Comparison of ENCODE assay signal across 15 cellular contexts in the genomic region with DNA sequence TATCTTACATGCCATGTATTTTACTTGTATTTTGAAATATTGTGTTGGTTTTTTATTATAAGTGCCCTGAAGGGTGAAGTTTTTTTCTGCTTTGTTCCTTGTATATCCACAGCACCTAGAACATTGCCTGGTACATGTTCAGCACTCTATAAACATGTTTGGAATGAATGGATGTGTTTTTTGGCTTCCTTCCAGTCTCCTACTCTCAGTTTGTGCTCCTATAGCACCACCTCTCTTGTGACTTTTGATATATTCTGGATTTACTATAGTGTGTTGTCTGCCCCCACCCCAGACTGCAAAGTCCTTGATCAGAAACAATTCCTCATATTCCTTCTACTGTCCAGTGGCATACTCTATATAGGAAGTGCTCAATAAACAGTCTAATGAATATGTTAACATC.
A peak's percentile ranks its signal among the peaks of the same experiment; 100 is the strongest.
DNase-seq lines count a peak whose midpoint lies in the region; TF ChIP-seq lines count a peak whose summit lies in the region.
"Had no signal": no experiment of that assay in that cellular context is flagged by ENCODE, and none has a peak within 500 bp of the region (broad histone marks: within the 10 kb centered on the region; RNA-seq: fewer than 3 reads in every experiment).

No MANE protein-coding gene starts in this region.

- no peaks in the 10 kb centered on the region for H3K9me3 ChIP-seq in breast epithelium

- TF ChIP-seq CTCF in MCF 10A (IDR thresholded peaks at IDR 0.05; ENCODE audit: unreplicated experiment) (no peak), breast epithelium (IDR thresholded peaks at IDR 0.05) (no peak), VCaP (conservative IDR thresholded peaks at IDR 0.05) (peak; percentile 32; the same call in 1 of the 2 replicates)

- H3K27ac ChIP-seq in breast epithelium (no peak overlapping the region), VCaP (no peak overlapping the region)
- H3K27ac ChIP-seq: dorsolateral prefrontal cortex had no signal

- no peak overlapping the region for H3K27ac Mint-ChIP-seq in MCF 10A (ENCODE audit: low read depth, unreplicated experiment)
- H3K27ac Mint-ChIP-seq: activated T-cell treated with anti-CD3 and anti-CD28 coated beads, Interleukin-2, amount 50 U/mL, for 72 hours had no signal

- CTCF ChIA-PET in MCF 10A (lab: Yijun Ruan, JAX) = no interaction called here

- intact Hi-C loops in MCF 10A (cut with micrococcal nuclease) = loop anchor here (1.0 to 5.0 kb wide), 2 partner anchors 287 to 344 kb away; no protein-coding TSS in a partner anchor
- intact Hi-C loops in breast epithelium (cut with DNase I; ENCODE audit: low total_unique reads) = no loop called here

- no peaks in the 10 kb centered on the region for H3K36me3 Mint-ChIP-seq in MCF 10A (ENCODE audit: insufficient read depth, unreplicated experiment)

- no peak overlapping the region for H3K4me3 ChIP-seq in breast epithelium
- H3K4me3 ChIP-seq: dorsolateral prefrontal cortex had no signal

- H3K27me3 ChIP-seq in breast epithelium = no peaks in the 10 kb centered on the region
- H3K27me3 ChIP-seq: dorsolateral prefrontal cortex had no signal

- H3K36me3 ChIP-seq in breast epithelium = no peaks in the 10 kb centered on the region

- peaks cover 8% of the 10 kb centered on the region for H3K4me1 Mint-ChIP-seq in MCF 10A (ENCODE audit: insufficient read depth, unreplicated experiment)

- POLR2A ChIA-PET in MCF 10A (lab: Yijun Ruan, JAX) = no interaction called here

- no peak overlapping the region for H3K4me3 Mint-ChIP-seq in MCF 10A (ENCODE audit: unreplicated experiment)
- H3K4me3 Mint-ChIP-seq: activated T-cell treated with anti-CD3 and anti-CD28 coated beads, Interleukin-2, amount 50 U/mL, for 72 hours had no signal

- no peaks in the 10 kb centered on the region for H3K9me3 Mint-ChIP-seq in MCF 10A (ENCODE audit: unreplicated experiment)
- H3K9me3 Mint-ChIP-seq: activated T-cell treated with anti-CD3 and anti-CD28 coated beads, Interleukin-2, amount 50 U/mL, for 72 hours had no signal

- BruUV-seq in MCF 10A (replicated peaks; lab: Mats Ljungman, UMichigan) = no TSS peak

- DNase-seq in MCF 10A (ENCODE audit: unreplicated experiment) = peak; percentile 50
- no peak for DNase-seq in breast epithelium (ENCODE audit: low spot score in 2 of 2)
- peak; percentile 26 for DNase-seq in fibroblast of peridontal ligament (ENCODE audit: extremely low read depth)
- DNase-seq in smooth muscle cell of the brain vasculature (ENCODE audit: low read depth, low spot score) = peak; percentile 31
- DNase-seq in SK-N-DZ (ENCODE audit: low spot score) = no peak
- no peak for DNase-seq in LoVo (ENCODE audit: low spot score)
- DNase-seq in T-helper 2 cell = no peak
- DNase-seq: activated T-cell treated with anti-CD3 and anti-CD28 coated beads, Interleukin-2, amount 50 U/mL, for 72 hours; dorsolateral prefrontal cortex; H7; KG1; NCI-H1694; posterior cingulate gyrus; stimulated activated CD4-positive, alpha-beta T cell treated with anti-CD3 and anti-CD28 coated beads, Interleukin-12 subunit alpha, Interleukin-12 subunit beta, amount 100 ng/mL, for 4 hours had no signal

- H3K4me1 ChIP-seq in breast epithelium = no peaks in the 10 kb centered on the region

- H3K27me3 Mint-ChIP-seq in MCF 10A (ENCODE audit: insufficient read depth, unreplicated experiment) = peaks cover 49% of the 10 kb centered on the region

- no peak for TF ChIP-seq POLR2A in breast epithelium (IDR thresholded peaks at IDR 0.05)

Comparison
In these comparisons a context has a peak if more than half of its experiments do, and no peak if none do; other contexts are left out.
1. DNase-seq: peak in MCF 10A (single experiment), fibroblast of peridontal ligament (single experiment) and smooth muscle cell of the brain vasculature (single experiment); none in breast epithelium (0 of 2), SK-N-DZ (single experiment), LoVo (single experiment) and T-helper 2 cell (0 of 5).